Comparison of ENCODE assay signal across 1 cellular context in genomic region chr11:27770576-27770975, GRCh38.
TF ChIP-seq lines count a peak whose summit lies in the region.

No MANE protein-coding gene starts in this region.

TF ChIP-seq in SK-N-SH treated with all-trans-retinoic acid at 6 μM for 48 hours, 23 proteins besides CTCF, POLR2A, EP300 and RAD21 (continued from another document):
- no peak for TF ChIP-seq CREB5 (CRISPR knock-in tag; IDR thresholded peaks at IDR 0.05; ENCODE audit: low read depth)
- no peak for TF ChIP-seq GLIS3 (CRISPR knock-in tag; IDR thresholded peaks at IDR 0.05)
- no peak for TF ChIP-seq CSRNP3 (CRISPR knock-in tag; IDR thresholded peaks at IDR 0.05)
- no peak for TF ChIP-seq TSHZ2 (CRISPR knock-in tag; IDR thresholded peaks at IDR 0.05)
- TF ChIP-seq RARB (CRISPR knock-in tag; IDR thresholded peaks at IDR 0.05): no peak
- TF ChIP-seq ZFP30 (CRISPR knock-in tag; IDR thresholded peaks at IDR 0.05): no peak
- no peak for TF ChIP-seq BACH2 (CRISPR knock-in tag; IDR thresholded peaks at IDR 0.05; ENCODE audit: borderline replicate concordance)
